8 cellular contexts compared by ENCODE assay signal in the genomic region with DNA sequence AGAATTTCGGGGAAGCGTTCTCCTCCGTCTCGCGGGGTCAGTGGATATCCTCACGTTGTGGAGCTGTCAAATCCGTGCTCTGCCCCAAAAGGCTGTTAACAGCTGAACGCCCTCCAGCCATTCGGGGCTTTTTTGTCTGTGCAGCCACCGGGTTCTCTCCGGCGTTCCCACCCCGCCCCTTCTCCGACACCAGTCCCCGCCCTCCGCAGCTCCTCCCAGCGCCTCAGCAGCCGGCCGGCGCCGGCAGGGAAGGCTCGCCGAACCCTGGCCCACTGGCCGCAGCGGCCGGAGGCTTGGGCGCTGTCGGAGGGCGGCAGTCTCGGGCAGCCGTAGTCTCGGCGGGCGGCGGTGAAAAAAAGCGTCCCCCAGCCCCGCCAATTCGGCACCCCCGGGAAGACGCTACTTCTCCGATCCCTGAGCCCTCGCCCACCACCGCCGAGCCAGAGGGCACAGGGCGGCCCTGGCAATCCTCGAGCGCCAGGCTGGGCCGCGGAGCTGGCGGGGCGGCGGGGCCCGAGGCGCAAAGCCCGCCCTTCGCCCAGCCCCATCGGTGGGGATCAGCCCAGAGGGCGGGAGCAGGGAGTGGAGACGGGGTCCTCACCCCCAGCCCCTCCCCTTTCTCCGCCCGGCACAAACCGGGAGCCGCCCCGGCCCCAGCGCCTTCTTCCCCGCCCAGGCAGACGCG. TPM values are rescaled to one million over a fixed set of nuclear protein-coding genes. Genes with fewer than 3 reads are reported as not detected.
DNase-seq lines count a peak whose midpoint lies in the region; ATAC-seq and TF ChIP-seq lines count a peak whose summit lies in the region.

Gene SESN1 (minus strand): TSS at position 496 of the 685 bp plus-strand sequence. CDS start 773 bp downstream, outside the sequence.

- intact Hi-C loops in OCI-LY7 (cut with micrococcal nuclease; ENCODE audit: unreplicated experiment), result loop anchor here (2.0 to 10.0 kb wide), 3 partner anchors 288 to 1137 kb away; partner anchors contain the start of genes CD164, MICAL1 and SEC63

- H3K9me3 ChIP-seq in HUES6 (ENCODE audit: control insufficient read depth, insufficient read depth, low read depth, low read length) (no peaks in the 10 kb centered on the region), OCI-LY7 (ENCODE audit: low read length) (no peaks in the 10 kb centered on the region), mononuclear cell (ENCODE audit: low read depth, low read length) (no peaks in the 10 kb centered on the region)

- H3K79me2 ChIP-seq in OCI-LY7 (ENCODE audit: insufficient read depth, low read depth, low read length), result peaks cover 63% of the 10 kb centered on the region

- H3K9me2 ChIP-seq in OCI-LY7 (ENCODE audit: insufficient read depth, low read length), result no peaks in the 10 kb centered on the region

- no TSS peak for BruUV-seq in OCI-LY7 (replicated peaks; lab: Mats Ljungman, UMichigan)

- H3K4me3 ChIP-seq in HUES6 (ENCODE audit: low read depth, low read length) (peak within 1 kb of the TSS; percentile 75), OCI-LY7 (ENCODE audit: low read depth, low read length, poor library complexity, severe bottlenecking) (peak within 1 kb of the TSS; percentile 92), mononuclear cell (ENCODE audit: low read length) (peak within 1 kb of the TSS; percentile 63)

- no peaks in the 10 kb centered on the region for H3K36me3 ChIP-seq in HUES6 (ENCODE audit: control insufficient read depth, insufficient read depth, low read length)
- no peaks in the 10 kb centered on the region for H3K36me3 ChIP-seq in OCI-LY7 (ENCODE audit: insufficient read depth, low read length)

- TF ChIP-seq CTCF in OCI-LY7 (conservative IDR thresholded peaks at IDR 0.05; ENCODE audit: low read length), result no peak

- H3K27me3 ChIP-seq in HUES6 (ENCODE audit: control insufficient read depth, insufficient read depth, low read length) (no peaks in the 10 kb centered on the region), mononuclear cell (ENCODE audit: insufficient read depth, low read length) (no peaks in the 10 kb centered on the region)

- H3K27ac ChIP-seq in HUES6 (ENCODE audit: low read depth, low read length) (peak within 1 kb of the TSS; percentile 84), OCI-LY7 (ENCODE audit: low read depth, low read length, poor library complexity, severe bottlenecking) (peak within 1 kb of the TSS; percentile 87)

- peak within 1 kb of the TSS; percentile 93 for H3K4me2 ChIP-seq in OCI-LY7 (ENCODE audit: low read length)

- peak; percentile 65 for ATAC-seq in GM21447 (IDR thresholded peaks at IDR 0.05; ENCODE audit: unreplicated experiment)

- peak within 1 kb of the TSS; percentile 88 for H3K9ac ChIP-seq in HUES6 (ENCODE audit: low read length)

- H2AFZ ChIP-seq in OCI-LY7 (ENCODE audit: low read length), result peak within 1 kb of the TSS; percentile 95

- POLR2A ChIA-PET in OCI-LY7 (lab: Charles Lee), result interaction anchor here (0.6 to 5.8 kb wide), 12 partner anchors 9 to 503 kb away, joined by 3 to 54 read pairs (median 3); partner anchors contain the start of genes ARMC2, PPIL6 and SMPD2

- DNase-seq in DMS 273 (lab: John Stamatoyannopoulos, UW; ENCODE audit: unreplicated experiment) (peak; percentile 100), OCI-LY7 (ENCODE audit: low spot score) (peak; percentile 91), activated T-cell treated with anti-CD3 and anti-CD28 coated beads for 1 hour (ENCODE audit: low read depth) (peak; percentile 69), epidermal melanocyte (ENCODE audit: insufficient read length, low spot score) (peak; percentile 82)
- DNase-seq in stimulated activated CD8-positive, alpha-beta memory T cell treated with anti-CD3 and anti-CD28 coated beads, Interleukin-2, amount 100 ng/mL, for 48 hours (ENCODE audit: low read depth in 2 of 2), result peak; percentile 80 to 93

- CTCF ChIA-PET in OCI-LY7 (lab: Charles Lee; ENCODE audit: unreplicated experiment), result interaction anchor here (0.6 to 0.7 kb wide), 3 partner anchors 10 to 255 kb away, joined by 3 read pairs; no protein-coding TSS in a partner anchor

- peaks cover 15% of the 10 kb centered on the region; the same call in 1 of the 2 replicates for H4K20me1 ChIP-seq in OCI-LY7 (ENCODE audit: insufficient read depth, low read length)

- no peaks in the 10 kb centered on the region for H3K4me1 ChIP-seq in HUES6 (ENCODE audit: control insufficient read depth, insufficient read depth, low read length)
- H3K4me1 ChIP-seq in OCI-LY7 (ENCODE audit: insufficient read depth, low read length, poor library complexity, severe bottlenecking), result peaks cover 32% of the 10 kb centered on the region
- H3K4me1 ChIP-seq in mononuclear cell (ENCODE audit: insufficient read depth, low read length), result peaks cover 26% of the 10 kb centered on the region

RNA-seq across cellular contexts. Expression of gene SESN1, which starts in this region (rescaled TPM):
- 7.7 and 10.8 TPM in 2 replicates for total RNA-seq in OCI-LY7 (2014; rRNA removed; shearing (Covaris generic))
- total RNA-seq in OCI-LY7 (2022) (13.8 and 14.8 TPM in 2 replicates), mononuclear cell (84.1 TPM)

Comparison
In these comparisons a context has a peak if more than half of its experiments do, and no peak if none do; other contexts are left out.
1. Peak in every context shown above with its lines: DNase-seq, ATAC-seq, H3K4me3 ChIP-seq and H3K27ac ChIP-seq.